In genomic region chr5:144249755-144250464, GRCh38 we compare ENCODE assay signal across 26 cellular contexts.
"Had no signal": no experiment of that assay in that cellular context is flagged by ENCODE, and none has a peak within 500 bp of the region (broad histone marks: within the 10 kb centered on the region; RNA-seq: fewer than 3 reads in every experiment).

No MANE protein-coding gene starts in this region.

- DNase-seq: activated CD4-positive, alpha-beta memory T cell treated with anti-CD3 and anti-CD28 coated beads, Interleukin-2, amount 10 ng/mL, durations not matched to agents 7 days and 5 days; activated CD4-positive, alpha-beta T cell treated with anti-CD3 and anti-CD28 coated beads for 36 hours; activated CD4-positive, alpha-beta T cell treated with anti-CD3 and anti-CD28 coated beads, Interleukin-2, amount 50 U/mL, for 1 hour; activated CD8-positive, alpha-beta memory T cell treated with anti-CD3 and anti-CD28 coated beads, Interleukin-2, amount 50 U/mL, for 48 hours; activated naive CD4-positive, alpha-beta T cell; activated T-cell treated with anti-CD3 and anti-CD28 coated beads, Interleukin-2, amount 50 U/mL, for 1 hour; aorta; central memory CD4-positive, alpha-beta T cell; KBM-7; MG63; MV-4-11; NCI-H1092 treated with DMSO at 0.1 percent for 48 hours; NCI-H1417 treated with DMSO at 0.1 percent for 48 hours; NCI-H1694; NCI-H2029 treated with DMSO at 0.1 percent for 48 hours; NCI-H345; NCI-H510A; NCI-H526 treated with DMSO at 0.1 percent for 48 hours; RPMI8226; T-cell had no signal

- H3K9me3 ChIP-seq: MG63 had no signal

- H3K9me3 Mint-ChIP-seq: activated CD4-positive, alpha-beta memory T cell treated with anti-CD3 and anti-CD28 coated beads, Interleukin-2, amount 10 ng/mL, durations not matched to agents 7 days and 5 days; activated naive CD4-positive, alpha-beta T cell treated with anti-CD3 and anti-CD28 coated beads, Interleukin-2, amount 50 U/mL, for 24 hours; T-cell had no signal

- H3K4me3 ChIP-seq: MG63, SK-N-MC had no signal

- ATAC-seq: activated CD4-positive, alpha-beta T cell treated with anti-CD3 and anti-CD28 coated beads for 36 hours; Panc1; Right ventricle myocardium inferior; T-cell had no signal

- H3K36me3 Mint-ChIP-seq: activated naive CD4-positive, alpha-beta T cell treated with anti-CD3 and anti-CD28 coated beads, Interleukin-2, amount 50 U/mL, for 24 hours; T-cell had no signal

- H3K27ac Mint-ChIP-seq: activated CD4-positive, alpha-beta memory T cell treated with anti-CD3 and anti-CD28 coated beads, Interleukin-2, amount 10 ng/mL, durations not matched to agents 7 days and 5 days; activated CD4-positive, alpha-beta T cell treated with anti-CD3 and anti-CD28 coated beads for 36 hours; activated naive CD4-positive, alpha-beta T cell treated with anti-CD3 and anti-CD28 coated beads, Interleukin-2, amount 50 U/mL, for 24 hours; T-cell had no signal

- H3K4me1 Mint-ChIP-seq: activated CD4-positive, alpha-beta memory T cell treated with anti-CD3 and anti-CD28 coated beads, Interleukin-2, amount 10 ng/mL, durations not matched to agents 7 days and 5 days; activated CD4-positive, alpha-beta T cell treated with anti-CD3 and anti-CD28 coated beads for 36 hours; activated naive CD4-positive, alpha-beta T cell treated with anti-CD3 and anti-CD28 coated beads, Interleukin-2, amount 50 U/mL, for 24 hours; T-cell had no signal

- H3K36me3 ChIP-seq: MG63 had no signal

- H3K4me3 Mint-ChIP-seq: activated CD4-positive, alpha-beta memory T cell treated with anti-CD3 and anti-CD28 coated beads, Interleukin-2, amount 10 ng/mL, durations not matched to agents 7 days and 5 days; activated CD4-positive, alpha-beta T cell treated with anti-CD3 and anti-CD28 coated beads for 36 hours; activated naive CD4-positive, alpha-beta T cell treated with anti-CD3 and anti-CD28 coated beads, Interleukin-2, amount 50 U/mL, for 24 hours; T-cell had no signal

- H3K27ac ChIP-seq: SK-N-MC, VCaP had no signal

- FAIRE-seq: bronchial epithelial cell had no signal

- H3K27me3 Mint-ChIP-seq: activated CD4-positive, alpha-beta memory T cell treated with anti-CD3 and anti-CD28 coated beads, Interleukin-2, amount 10 ng/mL, durations not matched to agents 7 days and 5 days had no signal
